7 cellular contexts compared by ENCODE assay signal in the genomic region with DNA sequence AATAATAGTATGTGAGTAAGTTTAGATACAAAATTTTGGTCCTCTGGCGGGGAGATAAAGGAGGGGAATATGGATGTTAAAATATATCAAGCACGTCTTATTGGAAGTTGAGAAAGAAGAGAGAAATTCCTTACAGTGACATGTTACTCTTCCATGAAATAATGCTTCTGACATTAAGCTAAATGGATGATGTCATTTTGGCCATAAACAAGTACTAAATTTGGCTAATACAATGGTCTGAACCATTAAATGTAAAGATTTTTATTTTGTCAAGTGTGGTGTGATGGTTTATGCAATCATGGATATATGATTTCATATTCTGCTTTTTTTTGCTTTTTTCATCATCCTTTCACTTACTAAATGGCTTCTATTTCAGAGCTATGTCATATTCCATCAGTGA.
"Had no signal": no experiment of that assay in that cellular context is flagged by ENCODE, and none has a peak within 500 bp of the region (broad histone marks: within the 10 kb centered on the region; RNA-seq: fewer than 3 reads in every experiment).

No MANE protein-coding gene starts in this region.

- H3K4me3 ChIP-seq: K562 had no signal

- DNase-seq: IMR-90, KBM-7, KG1 had no signal

- H3K4me2 ChIP-seq: KMS-11 had no signal

- H3K27ac ChIP-seq: HL-60, KMS-11 had no signal

- ATAC-seq: K562 had no signal

- H3K9ac ChIP-seq: KMS-11 had no signal

- FAIRE-seq: HTR-8/SVneo, K562 had no signal
